8 cellular contexts compared by ENCODE assay signal in genomic region chr5:176536132-176536901, GRCh38. TPM values are rescaled to one million over a fixed set of nuclear protein-coding genes. Genes with fewer than 3 reads are reported as not detected.
A peak's percentile ranks its signal among the peaks of the same experiment; 100 is the strongest.
DNase-seq lines count a peak whose midpoint lies in the region; ATAC-seq and TF ChIP-seq lines count a peak whose summit lies in the region.

No MANE protein-coding gene starts in this region.

- intact Hi-C loops in esophagus muscularis mucosa (cut with DNase I) = no loop called here

- peak; percentile 81 for DNase-seq in OCI-M1 (lab: John Stamatoyannopoulos, UW)
- peak; percentile 81 to 85 for DNase-seq in activated T-cell treated with anti-CD3 and anti-CD28 coated beads, Interleukin-2, amount 50 U/mL, for 48 hours
- DNase-seq in esophagus muscularis mucosa (ENCODE audit: extremely low spot score) = peak; percentile 96
- DNase-seq in stimulated activated CD8-positive, alpha-beta memory T cell treated with anti-CD3 and anti-CD28 coated beads, Interleukin-7, amount 100 ng/mL, for 1 hour (ENCODE audit: low read depth in 2 of 2) = peak; percentile 66 to 69

- peak overlapping the region; percentile 87 for H3K9ac ChIP-seq in muscle layer of colon (ENCODE audit: low read length)

- TF ChIP-seq POLR2A in esophagus muscularis mucosa (IDR thresholded peaks at IDR 0.05; ENCODE audit: low read depth) = no peak

- no peak for TF ChIP-seq CTCF in esophagus muscularis mucosa (IDR thresholded peaks at IDR 0.05)

- no peak for TF ChIP-seq EP300 in esophagus muscularis mucosa (IDR thresholded peaks at IDR 0.05)

- H3K36me3 ChIP-seq in esophagus muscularis mucosa (peaks cover under 1 to 10% (median 10%) of the 10 kb centered on the region in 4 donors), muscle layer of colon (ENCODE audit: insufficient read depth, low read length) (peaks cover 7% of the 10 kb centered on the region)

- WGBS in esophagus muscularis mucosa = 0% methylated on average over 15 of the region's 43 CpGs

- ATAC-seq in HG03095 (IDR thresholded peaks at IDR 0.05; ENCODE audit: unreplicated experiment) = peak; percentile 23
- ATAC-seq in GM21390 (IDR thresholded peaks at IDR 0.05; ENCODE audit: unreplicated experiment) = no peak

- peak overlapping the region; percentile 78 for H3K4me3 ChIP-seq in GM08714 (ENCODE audit: low read length)
- peak overlapping the region; percentile 89 to 99 (median 94) for H3K4me3 ChIP-seq in esophagus muscularis mucosa
- H3K4me3 ChIP-seq in muscle layer of colon (ENCODE audit: low read depth in 1 of 2, low read length in 2 of 2) = peak overlapping the region; percentile 82 to 100

- H3K4me1 ChIP-seq in esophagus muscularis mucosa = peaks cover 56 to 72% (median 66%) of the 10 kb centered on the region in 4 donors
- peaks cover 49% of the 10 kb centered on the region for H3K4me1 ChIP-seq in muscle layer of colon (ENCODE audit: insufficient read depth, low read length)

- H3K27me3 ChIP-seq in esophagus muscularis mucosa (no peaks in the 10 kb centered on the region), muscle layer of colon (ENCODE audit: control insufficient read depth in 1 of 2, insufficient read depth in 2 of 2, low read length in 2 of 2) (no peaks in the 10 kb centered on the region)

- H3K9me3 ChIP-seq in esophagus muscularis mucosa (no peaks in the 10 kb centered on the region), muscle layer of colon (ENCODE audit: low read length) (no peaks in the 10 kb centered on the region)

- H3K27ac ChIP-seq in esophagus muscularis mucosa (replicated peaks in 1 of 4) = peak overlapping the region; percentile 94 to 100 (median 98)
- H3K27ac ChIP-seq in muscle layer of colon (ENCODE audit: low read depth, low read length) = peak overlapping the region; percentile 95

RNA-seq across cellular contexts. Expression of gene RNF44, which starts 0.9 kb away (rescaled TPM):
- 10 to 100 TPM; 11.3 to 22.2 (median 18.7) TPM for total RNA-seq in esophagus muscularis mucosa

RNA-seq across cellular contexts. Expression of gene CDHR2, which starts 12.8 kb away (rescaled TPM):
- total RNA-seq in esophagus muscularis mucosa = under 1 TPM in 1 of 4 donors, not detected in 3; 0.92 TPM
